In the genomic region with DNA sequence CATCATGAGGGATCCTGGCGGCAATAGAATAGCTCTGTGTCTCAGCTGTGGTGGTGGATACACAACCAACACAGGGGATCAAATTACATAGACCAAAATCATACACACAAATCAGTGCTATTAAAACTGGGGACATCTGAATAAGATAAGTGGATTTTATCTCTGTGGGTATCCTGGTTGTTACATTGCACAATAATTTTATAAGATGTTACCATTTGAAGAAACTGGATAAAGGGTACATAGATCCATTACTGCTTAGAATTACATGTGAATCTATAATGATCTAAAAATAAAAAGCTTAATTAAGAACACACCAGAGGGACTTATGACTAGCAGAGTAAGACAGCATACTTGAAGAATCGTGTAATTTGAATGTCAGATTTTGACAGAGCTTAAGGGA, we compare ENCODE assay signal across 32 cellular contexts.
"Had no signal": no experiment of that assay in that cellular context is flagged by ENCODE, and none has a peak within 500 bp of the region (broad histone marks: within the 10 kb centered on the region; RNA-seq: fewer than 3 reads in every experiment).

No MANE protein-coding gene starts in this region.

- ATAC-seq: activated CD4-positive, CD25-positive, alpha-beta regulatory T cell treated with anti-CD3 and anti-CD28 coated beads, Interleukin-2, amount 50 U/mL, for 24 hours; activated CD8-positive, alpha-beta T cell treated with anti-CD3 and anti-CD28 coated beads for 36 hours; activated T-cell treated with anti-CD3 and anti-CD28 coated beads, Interleukin-2, amount 50 U/mL, for 4 hours; activated T-helper 17 cell treated with anti-CD3 and anti-CD28 coated beads, Interleukin-2, amount 50 U/mL, for 72 hours; esophagus mucosa; heart left ventricle; T-helper 17 cell had no signal

- H3K9me3 ChIP-seq: heart left ventricle had no signal

- H3K27ac Mint-ChIP-seq: activated B cell treated with CpG ODN at 0.5 μM for 24 hours; activated CD8-positive, alpha-beta T cell treated with anti-CD3 and anti-CD28 coated beads for 36 hours; activated naive CD8-positive, alpha-beta T cell; activated T-helper 17 cell treated with anti-CD3 and anti-CD28 coated beads, Interleukin-2, amount 50 U/mL, for 72 hours; dendritic cell treated with granulocyte-macrophage colony-stimulating factor and Interleukin-4, amounts not matched to agents 40 ng/mL and 50 ng/mL, for 4 days; endodermal cell; T-helper 17 cell; T-helper 2 cell treated with Interferon-gamma antibody and Interleukin-4, amounts not matched to agents 5 μg/mL and 100 μg/mL, for 36 hours had no signal

- H3K4me3 Mint-ChIP-seq: activated B cell treated with CpG ODN at 0.5 μM for 24 hours; activated CD8-positive, alpha-beta T cell treated with anti-CD3 and anti-CD28 coated beads for 36 hours; activated naive CD8-positive, alpha-beta T cell; activated T-cell treated with anti-CD3 and anti-CD28 coated beads, Interleukin-2, amount 50 U/mL, for 4 hours; activated T-helper 17 cell treated with anti-CD3 and anti-CD28 coated beads, Interleukin-2, amount 50 U/mL, for 72 hours; dendritic cell treated with granulocyte-macrophage colony-stimulating factor and Interleukin-4, amounts not matched to agents 40 ng/mL and 50 ng/mL, for 4 days; endodermal cell; T-helper 17 cell; T-helper 2 cell treated with Interferon-gamma antibody and Interleukin-4, amounts not matched to agents 5 μg/mL and 100 μg/mL, for 36 hours had no signal

- H3K4me1 Mint-ChIP-seq: activated B cell treated with CpG ODN at 0.5 μM for 24 hours, T-helper 17 cell had no signal

- H3K27ac ChIP-seq: brain microvascular endothelial cell, coronary artery, dorsolateral prefrontal cortex, heart left ventricle, WERI-Rb-1 had no signal

- H3K36me3 ChIP-seq: brain microvascular endothelial cell, heart left ventricle, WERI-Rb-1 had no signal

- H3K4me3 ChIP-seq: coronary artery, dorsolateral prefrontal cortex, heart left ventricle had no signal

- H3K27me3 ChIP-seq: brain microvascular endothelial cell, dorsolateral prefrontal cortex, heart left ventricle had no signal

- DNase-seq: activated B cell treated with CpG ODN at 0.5 μM for 24 hours; activated CD4-positive, alpha-beta T cell treated with anti-CD3 and anti-CD28 coated beads for 48 hours; activated CD4-positive, alpha-beta T cell treated with anti-CD3 and anti-CD28 coated beads, Interleukin-2, amount 50 U/mL, for 1 hour; activated CD4-positive, alpha-beta T cell treated with anti-CD3 and anti-CD28 coated beads, Interleukin-2, amount 50 U/mL, for 48 hours; activated CD8-positive, alpha-beta memory T cell treated with anti-CD3 and anti-CD28 coated beads for 24 hours; activated CD8-positive, alpha-beta T cell treated with anti-CD3 and anti-CD28 coated beads for 36 hours; activated effector memory CD4-positive, alpha-beta T cell treated with Interleukin-2 at 50 U/mL for 16 hours; activated gamma-delta T cell treated with Interleukin-2 at 50 U/mL for 16 hours; activated naive CD4-positive, alpha-beta T cell treated with anti-CD3 and anti-CD28 coated beads, Interleukin-2, amount 50 U/mL, for 16 hours; activated naive CD4-positive, alpha-beta T cell treated with Interleukin-2 at 50 U/mL for 16 hours; activated T-cell treated with anti-CD3 and anti-CD28 coated beads, Interleukin-2, amount 50 U/mL, for 4 hours; amniotic stem cell; anterior cingulate cortex; brain microvascular endothelial cell; caudate nucleus; cerebellar nuclear complex; dorsolateral prefrontal cortex; effector memory CD4-positive, alpha-beta T cell; endodermal cell; foreskin fibroblast; glutamatergic neuron; heart left ventricle; T-helper 17 cell; T1000; WERI-Rb-1 had no signal

- H3K27me3 Mint-ChIP-seq: activated B cell treated with CpG ODN at 0.5 μM for 24 hours had no signal

- H3K9me3 Mint-ChIP-seq: activated B cell treated with CpG ODN at 0.5 μM for 24 hours; activated CD8-positive, alpha-beta T cell treated with anti-CD3 and anti-CD28 coated beads for 36 hours; activated T-cell treated with anti-CD3 and anti-CD28 coated beads, Interleukin-2, amount 50 U/mL, for 4 hours; activated T-helper 17 cell treated with anti-CD3 and anti-CD28 coated beads, Interleukin-2, amount 50 U/mL, for 72 hours; dendritic cell treated with granulocyte-macrophage colony-stimulating factor and Interleukin-4, amounts not matched to agents 40 ng/mL and 50 ng/mL, for 4 days; endodermal cell; T-helper 2 cell treated with Interferon-gamma antibody and Interleukin-4, amounts not matched to agents 5 μg/mL and 100 μg/mL, for 36 hours had no signal

- H3K36me3 Mint-ChIP-seq: activated naive CD8-positive, alpha-beta T cell had no signal
